ENCODE assay signal across 8 cellular contexts in genomic region chr19:13906525-13906904, GRCh38. TPM values are rescaled to one million over a fixed set of nuclear protein-coding genes. Genes with fewer than 3 reads are reported as not detected.
DNase-seq lines count a peak whose midpoint lies in the region; ATAC-seq and TF ChIP-seq lines count a peak whose summit lies in the region.

No MANE protein-coding gene starts in this region.

- ATAC-seq in GM18505 (IDR thresholded peaks at IDR 0.05; ENCODE audit: unreplicated experiment) (peak; percentile 23), HG03196 (IDR thresholded peaks at IDR 0.05; ENCODE audit: unreplicated experiment) (peak; percentile 15)

- no peaks in the 10 kb centered on the region for H3K27me3 Mint-ChIP-seq in neural crest cell (ENCODE audit: low read depth)

- peaks cover 11% of the 10 kb centered on the region for H3K4me1 Mint-ChIP-seq in neural crest cell

- peak overlapping the region; percentile 54 for H3K27ac Mint-ChIP-seq in neural crest cell (ENCODE audit: unreplicated experiment)

- H3K27ac ChIP-seq in VCaP, result peak overlapping the region; percentile 80

- TF ChIP-seq POLR2A in GM18505 (IDR thresholded peaks at IDR 0.05; ENCODE audit: borderline replicate concordance, extremely low read depth, insufficient read depth, insufficient read length), result no peak
- no peak for TF ChIP-seq POLR2A in erythroblast (IDR thresholded peaks at IDR 0.05; ENCODE audit: low read length)

- TF ChIP-seq CTCF in VCaP (conservative IDR thresholded peaks at IDR 0.05) (no peak), neural crest cell (conservative IDR thresholded peaks at IDR 0.05) (no peak)

- H3K36me3 Mint-ChIP-seq in neural crest cell (ENCODE audit: low read depth), result peaks cover 3% of the 10 kb centered on the region

- H3K4me3 Mint-ChIP-seq in neural crest cell, result peak overlapping the region; percentile 83

- H3K9me3 Mint-ChIP-seq in neural crest cell, result no peaks in the 10 kb centered on the region

- DNase-seq in erythroblast (lab: John Stamatoyannopoulos, UW) (peak; percentile 53 to 66), neural crest cell (ENCODE audit: low read depth, low spot score) (no peak), NCI-H526 treated with DMSO at 0.1 percent for 48 hours (lab: John Stamatoyannopoulos, UW) (no peak), NCI-H128 (lab: John Stamatoyannopoulos, UW; ENCODE audit: unreplicated experiment) (no peak), hepatic stellate cell (ENCODE audit: low spot score) (no peak)

RNA-seq across cellular contexts. Expression of gene CC2D1A, which starts 0.5 kb away (rescaled TPM):
- 31.7 and 32.4 TPM in 2 replicates for total RNA-seq in neural crest cell

RNA-seq across cellular contexts. Expression of gene BRME1, which starts 0.6 kb away (rescaled TPM):
- total RNA-seq in neural crest cell, result 15.0 and 15.1 TPM in 2 replicates

RNA-seq across cellular contexts. Expression of gene NANOS3, which starts 29.6 kb away (rescaled TPM):
- 0.73 and 1.6 TPM in 2 replicates for total RNA-seq in neural crest cell

RNA-seq across cellular contexts. Expression of gene PODNL1, which starts 31.7 kb away (rescaled TPM):
- total RNA-seq in neural crest cell, result 0.14 and 0.42 TPM in 2 replicates

RNA-seq across cellular contexts. Expression of gene DCAF15, which starts 45.8 kb away (rescaled TPM):
- total RNA-seq in neural crest cell, result 83.5 and 85.6 TPM in 2 replicates

Comparison
In these comparisons a context has a peak if more than half of its experiments do, and no peak if none do; other contexts are left out.
1. DNase-seq: peak in erythroblast (2 of 2); none in neural crest cell (single experiment), NCI-H526 treated with DMSO at 0.1 percent for 48 hours (single experiment), NCI-H128 (single experiment) and hepatic stellate cell (single experiment).